Comparison of ENCODE assay signal across 8 cellular contexts in genomic region chr9:132372177-132373095, GRCh38. TPM values are rescaled to one million over a fixed set of nuclear protein-coding genes. Genes with fewer than 3 reads are reported as not detected.
DNase-seq lines count a peak whose midpoint lies in the region; ATAC-seq, FAIRE-seq and TF ChIP-seq lines count a peak whose summit lies in the region.

No MANE protein-coding gene starts in this region.

- no peaks in the 10 kb centered on the region for H4K20me1 ChIP-seq in HepG2 (ENCODE audit: insufficient read depth, low read length)

- no peaks in the 10 kb centered on the region for H3K79me2 ChIP-seq in HepG2 (ENCODE audit: insufficient read depth, low read length)

- H3K9ac ChIP-seq in HepG2 (ENCODE audit: insufficient read depth, low read depth, low read length) = no peak overlapping the region

- FAIRE-seq in HepG2 (lab: Jason Lieb, UNC) = no peak

- no peak; the same call in 1 of the 3 replicates for ATAC-seq in HepG2
- no peak for ATAC-seq in GM18870 (IDR thresholded peaks at IDR 0.05; ENCODE audit: unreplicated experiment)
- no peak for ATAC-seq in GM18858 (IDR thresholded peaks at IDR 0.05; ENCODE audit: unreplicated experiment)

- TF ChIP-seq RAD21 in HepG2 (CRISPR knock-in tag; IDR thresholded peaks at IDR 0.05) = no peak

- H3K27me3 ChIP-seq in HepG2 (ENCODE audit: control insufficient read depth in 1 of 2, insufficient read depth in 2 of 2, low read length in 2 of 2) (peaks cover 0 to 2% of the 10 kb centered on the region in 2 experiments; a peak in 1 of 5 replicates), transverse colon (no peaks in the 10 kb centered on the region), MG63 (no peaks in the 10 kb centered on the region)

- H3K27ac ChIP-seq in HepG2 (ENCODE audit: extremely low read length, insufficient read depth, low read length) = no peak overlapping the region
- H3K27ac ChIP-seq in transverse colon = peak overlapping the region; percentile 16 to 53 (median 36)

- no peak for TF ChIP-seq EP300 in HepG2 (IDR thresholded peaks at IDR 0.05; ENCODE audit: low read depth in 2 of 2, low read length in 2 of 2)
- TF ChIP-seq EP300 in HepG2 (CRISPR knock-in tag; IDR thresholded peaks at IDR 0.05; ENCODE audit: borderline replicate concordance) = no peak
- no peak for TF ChIP-seq EP300 in transverse colon (IDR thresholded peaks at IDR 0.05; ENCODE audit: low read depth)

- H3K4me3 ChIP-seq in HepG2 (replicated peaks in 1 of 3; ENCODE audit: insufficient read depth in 1 of 3, low read depth in 2 of 3, low read length in 3 of 3) (no peak overlapping the region), transverse colon (no peak overlapping the region), MG63 (no peak overlapping the region)

- no peaks in the 10 kb centered on the region for H3K4me1 ChIP-seq in HepG2 (ENCODE audit: insufficient read depth, low read length)
- peaks cover 0 to 9% (median 0%) of the 10 kb centered on the region in 4 donors for H3K4me1 ChIP-seq in transverse colon

- TF ChIP-seq POLR2A in HepG2 (IDR thresholded peaks at IDR 0.05; ENCODE audit: insufficient read depth in 1 of 2, low read depth in 2 of 2, low read length in 2 of 2) (no peak), transverse colon (IDR thresholded peaks at IDR 0.05) (no peak)

- H3K9me3 ChIP-seq in HepG2 (ENCODE audit: low read length) (no peaks in the 10 kb centered on the region), transverse colon (no peaks in the 10 kb centered on the region), MG63 (no peaks in the 10 kb centered on the region)

- H2AFZ ChIP-seq in HepG2 (ENCODE audit: low read length) = peak overlapping the region; percentile 54

- TF ChIP-seq CTCF in HepG2 (CRISPR knock-in tag; IDR thresholded peaks at IDR 0.05) (no peak), transverse colon (IDR thresholded peaks at IDR 0.05) (no peak)

- CTCF ChIA-PET in HepG2 (lab: Yijun Ruan, JAX; ENCODE audit: low intra/inter-chr PET ratio, low total read pairs) = no interaction called here

- H3K4me2 ChIP-seq in HepG2 (ENCODE audit: low read depth, low read length) = no peak overlapping the region

- intact Hi-C loops in HepG2 (cut with micrococcal nuclease; ENCODE audit: unreplicated experiment) = no loop called here
- intact Hi-C loops in transverse colon (cut with DNase I; ENCODE audit: low total_unique reads) = loop anchor here (5.0 kb wide), 1 partner anchor 1215 kb away; no protein-coding TSS in a partner anchor

- H3K36me3 ChIP-seq in HepG2 (replicated peaks in 1 of 2; ENCODE audit: control insufficient read depth in 1 of 2, insufficient read depth in 2 of 2, low read length in 2 of 2) (peaks cover 2 to 16% of the 10 kb centered on the region in 2 experiments; a peak in 4 of 5 replicates), transverse colon (peaks cover 0 to 20% (median 6%) of the 10 kb centered on the region in 4 donors), MG63 (peaks cover 14% of the 10 kb centered on the region)

- peak; percentile 12 for DNase-seq in AG08396 (ENCODE audit: low spot score)
- peak; percentile 86 to 88 for DNase-seq in Kasumi-1 (lab: John Stamatoyannopoulos, UW)
- DNase-seq in amygdala (lab: John Stamatoyannopoulos, UW) = peak in 33 of 56 donors; percentile 2 to 69 (median 21)
- no peak for DNase-seq in HepG2 (ENCODE audit: low spot score)
- peak; percentile 35 for DNase-seq in transverse colon
- DNase-seq in MG63 = no peak

- POLR2A ChIA-PET in HepG2 (lab: Yijun Ruan, JAX) = interaction anchor here (0.9 to 1.3 kb wide), 2 partner anchors 17 to 18 kb away, joined by 3 to 4 read pairs; partner anchors contain the start of gene SETX

- in situ Hi-C loops in HepG2 (cut with HindIII; ENCODE audit: extremely low pct_ligation_motif_present, low pct_unique_long_range_greater_than_20kb) (no loop called here), transverse colon (cut with MboI; ENCODE audit: low pct_ligation_motif_present in 1 of 4, low pct_unique_long_range_greater_than_20kb in 1 of 4, low sequenced_read_pairs in 3 of 4) (no loop called here)

- BruUV-seq in HepG2 (replicated peaks; lab: Mats Ljungman, UMichigan) = no TSS peak

- WGBS in HepG2 (ENCODE audit: low lambda C conversion rate) = 81% methylated on average over 14 of the region's 14 CpGs
- WGBS in transverse colon (ENCODE audit: low coverage in 1 of 2), 2 donors = 70 to 76% methylated on average over 11 to 14 of the region's 14 CpGs

RNA-seq across cellular contexts. Expression of gene SETX, which starts 17.6 kb away (rescaled TPM):
- total RNA-seq in HepG2 (2016; rRNA removed; fragmentation: Illumina TruSeq; extraction: Trizol) (39.0 and 56.7 TPM in 2 replicates), transverse colon (10 to 100 TPM; 27.7 to 70.5 (median 48.5) TPM)
- total RNA-seq in HepG2 (2016; cell fraction: cytosol; rRNA removed; fragmentation: Illumina TruSeq; extraction: Trizol; ENCODE audit: low read depth) = 8.6 and 9.3 TPM in 2 replicates
- 37.2 and 54.1 TPM in 2 replicates for total RNA-seq in HepG2 (2016; cell fraction: insoluble cytoplasmic fraction; rRNA removed; fragmentation: Illumina TruSeq; extraction: Trizol)
- 12.9 and 15.9 TPM in 2 replicates for total RNA-seq in HepG2 (2016; cell fraction: membrane; rRNA removed; fragmentation: Illumina TruSeq; extraction: Trizol)
- total RNA-seq in HepG2 (2016; cell fraction: nucleus; rRNA removed; fragmentation: Illumina TruSeq; extraction: Trizol) = 52.9 and 55.1 TPM in 2 replicates
- 13.1 and 13.2 TPM in 2 replicates for polyA plus RNA-seq in HepG2 (2011; rRNA removed)
- polyA plus RNA-seq in HepG2 (2011; cell fraction: cytosol; rRNA removed) = 7.7 and 11.4 TPM in 2 replicates
- polyA plus RNA-seq in HepG2 (2011; cell fraction: nucleus; rRNA removed) = 10.9 and 14.6 TPM in 2 replicates
- 13.5 and 14.4 TPM in 2 replicates for polyA plus RNA-seq in HepG2 (2012)
- 0.99 and 1.2 TPM in 2 replicates for polyA plus RNA-seq in HepG2 (2016; cell fraction: cytosol; fragmentation: Illumina TruSeq; extraction: Trizol; ENCODE audit: low read depth)
- 23.6 and 24.0 TPM in 2 replicates for polyA plus RNA-seq in HepG2 (2016; cell fraction: insoluble cytoplasmic fraction; fragmentation: Illumina TruSeq; extraction: Trizol; ENCODE audit: low read depth)
- 3.0 and 3.2 TPM in 2 replicates for polyA plus RNA-seq in HepG2 (2016; cell fraction: membrane; fragmentation: Illumina TruSeq; extraction: Trizol; ENCODE audit: low read depth)
- polyA plus RNA-seq in HepG2 (2016; cell fraction: nucleus; fragmentation: Illumina TruSeq; extraction: Trizol; ENCODE audit: insufficient read depth, low read depth) = 32.8 and 33.3 TPM in 2 replicates
- polyA minus RNA-seq in HepG2 (2011; rRNA and poly(A)+ RNA removed; ENCODE audit: low replicate concordance) = 27.4 and 73.8 TPM in 2 replicates
- 21.9 and 24.4 TPM in 2 replicates for polyA minus RNA-seq in HepG2 (2011; cell fraction: cytosol; rRNA and poly(A)+ RNA removed)
- 72.6 and 81.2 TPM in 2 replicates for polyA minus RNA-seq in HepG2 (2011; cell fraction: nucleus; rRNA and poly(A)+ RNA removed)
- total RNA-seq in MG63 (2014; rRNA removed; shearing (Covaris generic); ENCODE audit: low replicate concordance) = 16.5 and 24.2 TPM in 2 replicates

RNA-seq across cellular contexts. Expression of gene TTF1, which starts 34.2 kb away (rescaled TPM):
- 9.8 and 11.8 TPM in 2 replicates for total RNA-seq in HepG2 (2016; rRNA removed; fragmentation: Illumina TruSeq; extraction: Trizol)
- 3.2 and 3.6 TPM in 2 replicates for total RNA-seq in HepG2 (2016; cell fraction: cytosol; rRNA removed; fragmentation: Illumina TruSeq; extraction: Trizol; ENCODE audit: low read depth)
- 10.2 and 13.0 TPM in 2 replicates for total RNA-seq in HepG2 (2016; cell fraction: insoluble cytoplasmic fraction; rRNA removed; fragmentation: Illumina TruSeq; extraction: Trizol)
- total RNA-seq in HepG2 (2016; cell fraction: membrane; rRNA removed; fragmentation: Illumina TruSeq; extraction: Trizol) = 5.9 and 7.1 TPM in 2 replicates
- total RNA-seq in HepG2 (2016; cell fraction: nucleus; rRNA removed; fragmentation: Illumina TruSeq; extraction: Trizol) = 11.7 and 13.6 TPM in 2 replicates
- polyA plus RNA-seq in HepG2 (2011; rRNA removed) = 3.4 and 3.6 TPM in 2 replicates
- 2.5 and 3.6 TPM in 2 replicates for polyA plus RNA-seq in HepG2 (2011; cell fraction: cytosol; rRNA removed)
- polyA plus RNA-seq in HepG2 (2011; cell fraction: nucleus; rRNA removed) = 0.79 and 1.8 TPM in 2 replicates
- polyA plus RNA-seq in HepG2 (2012) = 3.6 and 6.2 TPM in 2 replicates
- polyA plus RNA-seq in HepG2 (2016; cell fraction: cytosol; fragmentation: Illumina TruSeq; extraction: Trizol; ENCODE audit: low read depth) = 1.7 and 2.3 TPM in 2 replicates
- polyA plus RNA-seq in HepG2 (2016; cell fraction: insoluble cytoplasmic fraction; fragmentation: Illumina TruSeq; extraction: Trizol; ENCODE audit: low read depth) = 9.4 and 9.7 TPM in 2 replicates
- polyA plus RNA-seq in HepG2 (2016; cell fraction: membrane; fragmentation: Illumina TruSeq; extraction: Trizol; ENCODE audit: low read depth) = 2.9 and 3.8 TPM in 2 replicates
- polyA plus RNA-seq in HepG2 (2016; cell fraction: nucleus; fragmentation: Illumina TruSeq; extraction: Trizol; ENCODE audit: insufficient read depth, low read depth) = 15.1 and 15.8 TPM in 2 replicates
- polyA minus RNA-seq in HepG2 (2011; rRNA and poly(A)+ RNA removed; ENCODE audit: low replicate concordance) = 0.24 and 1.8 TPM in 2 replicates
- 1.3 and 2.3 TPM in 2 replicates for polyA minus RNA-seq in HepG2 (2011; cell fraction: cytosol; rRNA and poly(A)+ RNA removed)
- 5.4 and 5.5 TPM in 2 replicates for polyA minus RNA-seq in HepG2 (2011; cell fraction: nucleus; rRNA and poly(A)+ RNA removed)
- total RNA-seq in transverse colon = 10 to 100 TPM in 2 of 4 donors, 1 to 10 TPM in 2; 6.4 to 14.2 (median 9.4) TPM
- total RNA-seq in MG63 (2014; rRNA removed; shearing (Covaris generic); ENCODE audit: low replicate concordance) = 7.6 and 9.7 TPM in 2 replicates

RNA-seq across cellular contexts. Expression of gene CFAP77, which starts 37.6 kb away (rescaled TPM):
- total RNA-seq in HepG2 (2016; rRNA removed; fragmentation: Illumina TruSeq; extraction: Trizol) (not detected in 2 replicates), transverse colon (not detected)
- not detected in 2 replicates for total RNA-seq in HepG2 (2016; cell fraction: cytosol; rRNA removed; fragmentation: Illumina TruSeq; extraction: Trizol; ENCODE audit: low read depth)
- total RNA-seq in HepG2 (2016; cell fraction: insoluble cytoplasmic fraction; rRNA removed; fragmentation: Illumina TruSeq; extraction: Trizol) = not detected in 2 replicates
- total RNA-seq in HepG2 (2016; cell fraction: membrane; rRNA removed; fragmentation: Illumina TruSeq; extraction: Trizol) = not detected in 2 replicates
- not detected in 2 replicates for total RNA-seq in HepG2 (2016; cell fraction: nucleus; rRNA removed; fragmentation: Illumina TruSeq; extraction: Trizol)
- polyA plus RNA-seq in HepG2 (2011; rRNA removed) = not detected in 2 replicates
- not detected in 2 replicates for polyA plus RNA-seq in HepG2 (2011; cell fraction: cytosol; rRNA removed)
- not detected in 2 replicates for polyA plus RNA-seq in HepG2 (2011; cell fraction: nucleus; rRNA removed)
- not detected in 2 replicates for polyA plus RNA-seq in HepG2 (2012)
- polyA plus RNA-seq in HepG2 (2016; cell fraction: cytosol; fragmentation: Illumina TruSeq; extraction: Trizol; ENCODE audit: low read depth) = not detected in 2 replicates
- not detected in 2 replicates for polyA plus RNA-seq in HepG2 (2016; cell fraction: insoluble cytoplasmic fraction; fragmentation: Illumina TruSeq; extraction: Trizol; ENCODE audit: low read depth)
- not detected in 2 replicates for polyA plus RNA-seq in HepG2 (2016; cell fraction: membrane; fragmentation: Illumina TruSeq; extraction: Trizol; ENCODE audit: low read depth)
- polyA plus RNA-seq in HepG2 (2016; cell fraction: nucleus; fragmentation: Illumina TruSeq; extraction: Trizol; ENCODE audit: insufficient read depth, low read depth) = not detected in 2 replicates
- not detected in 2 replicates for polyA minus RNA-seq in HepG2 (2011; rRNA and poly(A)+ RNA removed; ENCODE audit: low replicate concordance)
- polyA minus RNA-seq in HepG2 (2011; cell fraction: cytosol; rRNA and poly(A)+ RNA removed) = not detected in 2 replicates
- polyA minus RNA-seq in HepG2 (2011; cell fraction: nucleus; rRNA and poly(A)+ RNA removed) = not detected in 2 replicates
- not detected in 2 replicates for total RNA-seq in MG63 (2014; rRNA removed; shearing (Covaris generic); ENCODE audit: low replicate concordance)

Comparison
In these comparisons a context has a peak if more than half of its experiments do, and no peak if none do; other contexts are left out.
1. DNase-seq: peak in AG08396 (single experiment), Kasumi-1 (2 of 2), amygdala (33 of 56) and transverse colon (single experiment); none in HepG2 (single experiment) and MG63 (single experiment).